Comparison of ENCODE assay signal across 8 cellular contexts in the genomic region with DNA sequence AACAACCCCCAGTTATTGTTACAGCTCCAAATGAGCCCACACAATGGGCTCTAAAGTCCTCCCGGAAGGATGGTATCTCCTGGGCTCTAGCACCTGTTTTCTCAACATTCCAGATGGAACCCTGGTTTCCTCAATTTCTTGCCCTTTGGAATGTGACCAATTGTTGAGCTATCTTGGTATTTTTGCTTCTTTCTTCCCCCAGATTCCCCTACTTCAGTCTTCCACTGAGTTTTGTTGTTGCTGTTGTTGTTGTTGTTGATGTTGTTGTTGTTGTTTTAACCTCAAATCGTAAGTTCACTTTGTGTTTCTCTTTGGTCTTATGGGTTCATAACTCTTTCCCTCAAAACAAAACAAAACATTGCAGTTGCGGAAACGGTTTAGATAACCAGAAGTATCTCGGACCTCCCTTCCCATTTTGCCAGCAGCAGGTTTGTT. TPM values are rescaled to one million over a fixed set of nuclear protein-coding genes. Genes with fewer than 3 reads are reported as not detected.
A peak's percentile ranks its signal among the peaks of the same experiment; 100 is the strongest.
DNase-seq lines count a peak whose midpoint lies in the region; ATAC-seq and TF ChIP-seq lines count a peak whose summit lies in the region.

No MANE protein-coding gene starts in this region.

- peaks cover 23% of the 10 kb centered on the region for H3K4me1 Mint-ChIP-seq in CD14-positive monocyte

- H3K4me3 ChIP-seq in body of pancreas (no peak overlapping the region), mesodermal cell (ENCODE audit: extremely low read depth, insufficient read depth, low read length, poor library complexity, severe bottlenecking) (peak overlapping the region; percentile 90)

- H3K36me3 ChIP-seq in body of pancreas (replicated peaks in 1 of 2; ENCODE audit: insufficient read depth in 1 of 2, low read depth in 2 of 2) (no peaks in the 10 kb centered on the region), mesodermal cell (ENCODE audit: control insufficient read depth, insufficient read depth, low read length) (peaks cover 13% of the 10 kb centered on the region)

- no peaks in the 10 kb centered on the region for H3K9me3 Mint-ChIP-seq in CD14-positive monocyte

- intact Hi-C loops in CD14-positive monocyte (cut with micrococcal nuclease) = loop anchor here (1.0 to 10.0 kb wide), 3 partner anchors 38 to 132 kb away; a partner anchor contains a TSS
- intact Hi-C loops in body of pancreas (cut with DNase I) = loop anchor here (10.0 kb wide), 1 partner anchor 82 kb away; no protein-coding TSS in a partner anchor

- H3K4me1 ChIP-seq in body of pancreas (peaks cover 25% of the 10 kb centered on the region), mesodermal cell (ENCODE audit: control insufficient read depth, insufficient read depth, low read length, poor library complexity, severe bottlenecking) (peaks cover 4% of the 10 kb centered on the region)

- peaks cover 0 to 5% (median 4%) of the 10 kb centered on the region in 3 donors for H3K27me3 Mint-ChIP-seq in CD14-positive monocyte (ENCODE audit: low read depth in 3 of 3)

- H3K36me3 Mint-ChIP-seq in CD14-positive monocyte = peaks cover 0 to 7% of the 10 kb centered on the region in 2 donors

- ATAC-seq in HG03139 (IDR thresholded peaks at IDR 0.05; ENCODE audit: unreplicated experiment) (peak; percentile 2), body of pancreas (peak; percentile 2), HG03108 (IDR thresholded peaks at IDR 0.05; ENCODE audit: unreplicated experiment) (no peak)

- H3K4me3 Mint-ChIP-seq in CD14-positive monocyte = peak overlapping the region; percentile 92 to 98

- no peak for TF ChIP-seq POLR2A in body of pancreas (IDR thresholded peaks at IDR 0.05)

- 3 to 4% methylated on average over 5 of the region's 5 CpGs for WGBS in body of pancreas, 2 donors
- WGBS in mesodermal cell (ENCODE audit: insufficient coverage in 2 of 2), 2 experiments = 62 to 65% methylated on average over 3 to 4 of the region's 5 CpGs

- H3K27ac ChIP-seq in body of pancreas (peak overlapping the region; percentile 12 to 81 (median 50)), mesodermal cell (ENCODE audit: low read depth, low read length, severe bottlenecking) (peak overlapping the region; percentile 59)

- peak overlapping the region in 6 of 7 donors; percentile 88 to 98 (median 94) for H3K27ac Mint-ChIP-seq in CD14-positive monocyte

- no peak for DNase-seq in CD14-positive monocyte (ENCODE audit: low spot score)
- DNase-seq in body of pancreas = peak in 1 of 4 donors; percentile 11
- DNase-seq in NCI-H226 = no peak
- DNase-seq in NCI-H2196 (lab: John Stamatoyannopoulos, UW; ENCODE audit: unreplicated experiment) = no peak
- DNase-seq in activated gamma-delta T cell treated with Interleukin-2 at 50 U/mL for 16 hours = no peak

- TF ChIP-seq CTCF in CD14-positive monocyte (IDR thresholded peaks at IDR 0.05) (no peak), body of pancreas (IDR thresholded peaks at IDR 0.05) (no peak)

- H3K27me3 ChIP-seq in body of pancreas = no peaks in the 10 kb centered on the region

- H3K9me3 ChIP-seq in body of pancreas (no peaks in the 10 kb centered on the region), mesodermal cell (ENCODE audit: control insufficient read depth, low read length) (no peaks in the 10 kb centered on the region)

RNA-seq across cellular contexts. Expression of a gene that starts 0.8 kb away (rescaled TPM):
- 10 to 100 TPM; 21.4 to 28.4 TPM for polyA plus RNA-seq in CD14-positive monocyte
- total RNA-seq in body of pancreas = 10 to 100 TPM; 37.4 to 50.8 TPM
- polyA plus RNA-seq in mesodermal cell (2013, experiment 1 of 2) = 55.7 TPM
- polyA plus RNA-seq in mesodermal cell (2013, experiment 2 of 2) = 50.3 TPM

RNA-seq across cellular contexts. Expression of a gene that starts 12.9 kb away (rescaled TPM):
- under 1 TPM in 1 of 2 donors, not detected in 1; 0.40 TPM for polyA plus RNA-seq in CD14-positive monocyte
- total RNA-seq in body of pancreas = 1 to 10 TPM in 1 of 2 donors, not detected in 1; 1.6 TPM
- 4.2 TPM for polyA plus RNA-seq in mesodermal cell (2013, experiment 1 of 2)
- polyA plus RNA-seq in mesodermal cell (2013, experiment 2 of 2) = 5.8 TPM

RNA-seq across cellular contexts. Expression of a gene that starts 34.5 kb away (rescaled TPM):
- polyA plus RNA-seq in CD14-positive monocyte = 1 to 10 TPM in 1 of 2 donors, under 1 TPM in 1; 0.84 to 1.5 TPM
- total RNA-seq in body of pancreas = 1 to 10 TPM; 4.0 to 6.7 TPM
- 41.0 TPM for polyA plus RNA-seq in mesodermal cell (2013, experiment 1 of 2)
- 40.8 TPM for polyA plus RNA-seq in mesodermal cell (2013, experiment 2 of 2)
